Comparison of ENCODE assay signal across 8 cellular contexts in genomic region chr2:54709341-54709809, GRCh38. TPM values are rescaled to one million over a fixed set of nuclear protein-coding genes. Genes with fewer than 3 reads are reported as not detected.
DNase-seq lines count a peak whose midpoint lies in the region; ATAC-seq and TF ChIP-seq lines count a peak whose summit lies in the region.

No MANE protein-coding gene starts in this region.

- H3K4me1 ChIP-seq in Peyer's patch, result peaks cover 0 to 12% (median 0%) of the 10 kb centered on the region in 4 donors

- H3K36me3 ChIP-seq in Peyer's patch, result no peaks in the 10 kb centered on the region

- H3K27me3 ChIP-seq in Peyer's patch, result no peaks in the 10 kb centered on the region

- peak in 1 of 2 donors; percentile 27 for TF ChIP-seq POLR2A in Peyer's patch (IDR thresholded peaks at IDR 0.05)

- H3K9me3 ChIP-seq in Peyer's patch, result no peaks in the 10 kb centered on the region

- ATAC-seq in HG02763 (IDR thresholded peaks at IDR 0.05; ENCODE audit: unreplicated experiment), result no peak

- DNase-seq in ELF-1 (ENCODE audit: low read depth, low spot score) (peak; percentile 36), Peyer's patch (peak in 2 of 3 donors; percentile 75 to 78), foreskin fibroblast (peak in 1 of 2 donors; percentile 12), retinal pigment epithelial cell (ENCODE audit: low read depth) (no peak), EL (no peak), iPS-NIHi11 (ENCODE audit: low spot score) (no peak), AML-193 (lab: John Stamatoyannopoulos, UW) (no peak)

- TF ChIP-seq CTCF in Peyer's patch (IDR thresholded peaks at IDR 0.05) (no peak), foreskin fibroblast (IDR thresholded peaks at IDR 0.05; ENCODE audit: low read depth, low read length) (no peak), retinal pigment epithelial cell (conservative IDR thresholded peaks at IDR 0.05; ENCODE audit: low read depth, low read length) (no peak)

- H3K27ac ChIP-seq in Peyer's patch, result peak overlapping the region in 3 of 4 donors; percentile 13 to 55 (median 14)

- H3K4me3 ChIP-seq in Peyer's patch, result peak overlapping the region; percentile 26 to 52 (median 41)
- peak overlapping the region; percentile 30 to 41 for H3K4me3 ChIP-seq in foreskin fibroblast (ENCODE audit: low read depth in 1 of 2, low read length in 2 of 2)
- peak overlapping the region; percentile 76 for H3K4me3 ChIP-seq in retinal pigment epithelial cell (ENCODE audit: low read length)

RNA-seq across cellular contexts. Expression of gene EML6, which starts 14.1 kb away (rescaled TPM):
- 10 to 100 TPM in 1 of 4 donors, 1 to 10 TPM in 3; 5.9 to 11.0 (median 7.9) TPM for total RNA-seq in Peyer's patch

Comparison
In these comparisons a context has a peak if more than half of its experiments do, and no peak if none do; other contexts are left out.
1. DNase-seq: peak in ELF-1 (single experiment) and Peyer's patch (2 of 3); none in retinal pigment epithelial cell (single experiment), EL (single experiment), iPS-NIHi11 (single experiment) and AML-193 (0 of 2).
2. Peak in every context shown above with its lines, with median percentiles within 50 percentile points of each other: H3K4me3 ChIP-seq.